ENCODE assay signal across 8 cellular contexts in the genomic region with DNA sequence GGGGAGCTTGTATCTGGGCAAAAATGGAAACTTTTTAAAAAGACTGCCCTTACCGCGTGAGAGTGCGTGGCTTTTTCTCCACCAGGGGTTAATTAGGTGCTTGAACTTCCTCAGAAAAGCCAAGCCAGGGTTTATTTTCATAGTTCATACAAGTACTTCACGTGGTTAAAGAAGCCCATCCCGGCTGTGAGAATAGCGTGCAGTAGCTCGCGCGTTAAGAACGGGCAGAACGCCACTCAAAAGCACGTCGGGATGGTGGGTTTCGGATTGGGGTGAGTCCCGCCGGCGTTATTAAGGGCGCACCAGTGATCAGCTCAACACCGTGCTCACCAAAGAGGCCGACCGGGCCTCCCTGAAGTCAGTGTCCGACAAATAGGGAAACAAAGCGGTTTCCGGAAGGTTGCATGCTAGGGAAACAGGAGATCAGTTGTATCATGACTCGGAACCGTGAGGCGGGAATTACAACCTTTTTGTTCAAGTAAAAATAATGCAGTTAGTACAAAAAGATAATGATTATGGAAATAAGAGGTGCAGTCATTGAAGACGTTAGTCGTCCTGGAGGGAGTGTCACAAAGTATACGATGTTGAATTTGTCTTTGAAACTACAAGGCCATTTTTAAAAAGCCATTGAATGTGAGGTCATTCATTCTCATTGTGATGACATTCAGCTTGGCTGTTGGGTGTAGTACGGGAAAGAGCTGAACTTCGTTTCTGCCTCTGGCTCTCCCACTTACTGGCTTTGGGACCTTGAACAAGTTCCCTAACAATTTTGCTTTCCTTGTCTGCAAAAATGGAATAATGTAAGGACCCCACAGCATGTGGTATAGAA.
DNase-seq lines count a peak whose midpoint lies in the region; ATAC-seq and TF ChIP-seq lines count a peak whose summit lies in the region.

No MANE protein-coding gene starts in this region.

- intact Hi-C loops in head of caudate nucleus (cut with DNase I), result loop anchor here (5.0 kb wide), 1 partner anchor 42 kb away; a partner anchor contains a TSS

- TF ChIP-seq CTCF in AG10803 (conservative IDR thresholded peaks at IDR 0.05; ENCODE audit: low read length), result no peak

- peak overlapping the region; percentile 71 for H3K4me3 ChIP-seq in AG10803 (ENCODE audit: low read length)

- peak; percentile 23 for DNase-seq in AG10803 (ENCODE audit: low read depth)
- DNase-seq in NCI-H446 treated with DMSO at 0.1 percent for 48 hours (lab: John Stamatoyannopoulos, UW), result peak; percentile 62
- peak; percentile 11 for DNase-seq in activated gamma-delta T cell (lab: John Stamatoyannopoulos, UW)
- peak in 40 of 42 donors; percentile 7 to 66 (median 36) for DNase-seq in head of caudate nucleus
- DNase-seq in pons (ENCODE audit: low spot score), result peak; percentile 73
- no peak for DNase-seq in iPS-NIHi7 (ENCODE audit: extremely low spot score)

- ATAC-seq in GM18858 (IDR thresholded peaks at IDR 0.05; ENCODE audit: unreplicated experiment) (peak; percentile 12), HG03060 (IDR thresholded peaks at IDR 0.05; ENCODE audit: low read depth, unreplicated experiment) (peak; percentile 14)
